In genomic region chr14:99430491-99430890, GRCh38 we compare ENCODE assay signal across 8 cellular contexts. TPM values are rescaled to one million over a fixed set of nuclear protein-coding genes. Genes with fewer than 3 reads are reported as not detected.
A peak's percentile ranks its signal among the peaks of the same experiment; 100 is the strongest.
DNase-seq lines count a peak whose midpoint lies in the region; ATAC-seq and TF ChIP-seq lines count a peak whose summit lies in the region.

No MANE protein-coding gene starts in this region.

- H3K36me3 ChIP-seq in ovary, result no peaks in the 10 kb centered on the region

- DNase-seq in Daoy (ENCODE audit: low read depth) (peak; percentile 24), T-cell (peak in 20 of 34 experiments; percentile 5 to 36 (median 19)), right cardiac atrium (no peak), NCI-H748 treated with DMSO at 0.1 percent for 48 hours (lab: John Stamatoyannopoulos, UW) (no peak), ovary (no peak), globus pallidus (ENCODE audit: low spot score) (no peak)

- H3K36me3 Mint-ChIP-seq in T-cell, result peaks cover 65% of the 10 kb centered on the region

- H3K27me3 ChIP-seq in right cardiac atrium (ENCODE audit: control insufficient read depth, insufficient read depth) (no peaks in the 10 kb centered on the region), ovary (no peaks in the 10 kb centered on the region)

- H3K27ac Mint-ChIP-seq in T-cell, result no peak overlapping the region

- H3K9me3 ChIP-seq in right cardiac atrium (ENCODE audit: control insufficient read depth, low read length), result no peaks in the 10 kb centered on the region
- no peaks in the 10 kb centered on the region for H3K9me3 ChIP-seq in ovary

- TF ChIP-seq CTCF in ovary (IDR thresholded peaks at IDR 0.05), result no peak

- POLR2A ChIA-PET in T-cell (lab: Charles Lee), result no interaction called here

- no peak overlapping the region for H3K27ac ChIP-seq in right cardiac atrium (ENCODE audit: low read length)
- no peak overlapping the region for H3K27ac ChIP-seq in ovary

- ATAC-seq in GM21737 (IDR thresholded peaks at IDR 0.05; ENCODE audit: unreplicated experiment) (peak; percentile 73), T-cell (replicated peaks in 1 of 4) (peak in 3 of 4 experiments; percentile 53 to 67 (median 57)), right cardiac atrium (peak; percentile 47 to 50), GM19455 (IDR thresholded peaks at IDR 0.05; ENCODE audit: unreplicated experiment) (no peak)

- TF ChIP-seq EP300 in ovary (IDR thresholded peaks at IDR 0.05), result no peak

- no peaks in the 10 kb centered on the region for H3K27me3 Mint-ChIP-seq in T-cell

- no peak for TF ChIP-seq POLR2A in ovary (IDR thresholded peaks at IDR 0.05)

- CTCF ChIA-PET in T-cell (lab: Charles Lee), result interaction anchor here in 1 of 2 donors (1.0 kb wide), 1 partner anchor 15 kb away, joined by 4 read pairs; no protein-coding TSS in a partner anchor

- H3K4me1 ChIP-seq in right cardiac atrium (ENCODE audit: control insufficient read depth, insufficient read depth, low read length) (no peaks in the 10 kb centered on the region), ovary (ENCODE audit: insufficient read depth) (peaks cover 1% of the 10 kb centered on the region)

- WGBS in right cardiac atrium, result 68% methylated on average over 7 of the region's 7 CpGs
- 78 to 82% (median 79%) methylated on average over 7 of the region's 7 CpGs for WGBS in ovary, 3 donors

- peaks cover 0 to 7% (median 5%) of the 10 kb centered on the region in 3 donors for H3K9me3 Mint-ChIP-seq in T-cell

- H3K4me3 ChIP-seq in right cardiac atrium (ENCODE audit: low read length) (no peak overlapping the region), ovary (no peak overlapping the region)

- H3K4me1 Mint-ChIP-seq in T-cell, result peaks cover 7 to 25% (median 16%) of the 10 kb centered on the region in 3 donors

- H3K4me3 Mint-ChIP-seq in T-cell, result no peak overlapping the region

- intact Hi-C loops in right cardiac atrium (cut with DNase I) (no loop called here), ovary (cut with DNase I) (no loop called here)

RNA-seq across cellular contexts. Expression of gene SETD3, which starts 50.2 kb away (rescaled TPM):
- total RNA-seq in Daoy (2014; rRNA removed; shearing (Covaris generic)), result 81.8 and 116 TPM in 2 replicates
- 10 to 100 TPM; 47.7 to 64.6 (median 52.4) TPM for total RNA-seq in T-cell
- total RNA-seq in right cardiac atrium, result 100 to 1,000 TPM; 101 to 127 (median 113) TPM
- 65.4 TPM for polyA plus RNA-seq in right cardiac atrium
- 100 to 1,000 TPM in 2 of 7 donors, 10 to 100 TPM in 5; 68.6 to 133 (median 87.4) TPM for total RNA-seq in ovary
- polyA plus RNA-seq in ovary, result 10 to 100 TPM; 27.9 to 52.9 TPM

RNA-seq across cellular contexts. Expression of gene CCNK, which starts 50.7 kb away (rescaled TPM):
- total RNA-seq in Daoy (2014; rRNA removed; shearing (Covaris generic)), result 5.3 and 19.2 TPM in 2 replicates
- total RNA-seq in T-cell (100 to 1,000 TPM in 2 of 5 donors, 10 to 100 TPM in 3; 61.8 to 138 (median 74.6) TPM), right cardiac atrium (10 to 100 TPM; 30.0 to 36.5 (median 31.4) TPM), ovary (10 to 100 TPM; 22.9 to 50.6 (median 46.8) TPM)
- polyA plus RNA-seq in right cardiac atrium (12.2 TPM), ovary (10 to 100 TPM; 17.3 to 60.0 TPM)

Comparison
In these comparisons a context has a peak if more than half of its experiments do, and no peak if none do; other contexts are left out.
1. DNase-seq: peak in Daoy (single experiment) and T-cell (20 of 34); none in right cardiac atrium (0 of 3), NCI-H748 treated with DMSO at 0.1 percent for 48 hours (single experiment), ovary (0 of 5) and globus pallidus (single experiment).